In genomic region chr14:37153483-37153882, GRCh38 we compare ENCODE assay signal across 25 cellular contexts.
"Had no signal": no experiment of that assay in that cellular context is flagged by ENCODE, and none has a peak within 500 bp of the region (broad histone marks: within the 10 kb centered on the region; RNA-seq: fewer than 3 reads in every experiment).

No MANE protein-coding gene starts in this region.

- DNase-seq: Karpas-422, KG1, MG63, NCI-H1092, NCI-H1105 treated with DMSO at 0.1 percent for 48 hours, NCI-H1417 treated with DMSO at 0.1 percent for 48 hours, NCI-H146, NCI-H1694 treated with DMSO at 0.1 percent for 48 hours, NCI-H1930, NCI-H2081, NCI-H2107, NCI-H2171, NCI-H226, NCI-H446, NCI-H510A, NCI-H524 treated with DMSO at 0.1 percent for 48 hours, NCI-H69, NCI-H774, Right ventricle myocardium superior, RPMI8226, SIG-M5, SW 1271 had no signal

- H3K36me3 ChIP-seq: MG63, SJSA1 had no signal

- H3K4me3 ChIP-seq: MG63, SJSA1, SK-N-MC had no signal

- H3K9me3 ChIP-seq: MG63, SJSA1 had no signal

- H3K27ac ChIP-seq: SJSA1, SK-N-MC had no signal

- H3K27me3 ChIP-seq: MG63, SJSA1 had no signal

- FAIRE-seq: RCC 7860 had no signal
